ENCODE assay signal across 26 cellular contexts in the genomic region with DNA sequence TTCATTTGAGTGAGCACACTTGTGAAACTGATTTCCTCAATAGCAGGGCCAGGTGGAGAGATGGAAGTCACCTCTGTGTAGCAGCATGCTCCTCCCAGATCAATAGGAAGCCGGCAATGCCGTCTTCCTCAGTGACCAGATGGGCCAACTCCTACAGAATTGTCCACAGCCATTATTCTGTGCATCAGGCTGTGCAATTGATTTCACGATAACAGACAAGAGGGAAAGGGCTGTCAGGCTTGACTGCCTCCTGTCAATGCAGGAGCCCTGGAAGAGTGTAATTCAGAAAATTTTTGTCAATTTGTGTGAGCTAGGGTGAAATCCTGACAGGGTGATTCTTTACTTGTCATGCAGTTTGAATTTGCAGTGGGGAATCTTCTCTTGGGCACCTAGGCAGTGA.
A peak's percentile ranks its signal among the peaks of the same experiment; 100 is the strongest.
DNase-seq lines count a peak whose midpoint lies in the region; FAIRE-seq and TF ChIP-seq lines count a peak whose summit lies in the region.
"Had no signal": no experiment of that assay in that cellular context is flagged by ENCODE, and none has a peak within 500 bp of the region (broad histone marks: within the 10 kb centered on the region; RNA-seq: fewer than 3 reads in every experiment).

No MANE protein-coding gene starts in this region.

- H3K4me3 ChIP-seq in H1 (ENCODE audit: extremely low read depth in 1 of 4, insufficient read depth in 2 of 4, low read depth in 3 of 4, low read length in 4 of 4), result no peak overlapping the region
- H3K4me3 ChIP-seq: A549, MG63, PC-9, SK-N-MC had no signal

- no peak for TF ChIP-seq EP300 in H1 (IDR thresholded peaks at IDR 0.05; ENCODE audit: borderline replicate concordance in 1 of 2, low read depth in 2 of 2, low read length in 2 of 2)

- WGBS in H1 (ENCODE audit: extremely low coverage in 1 of 2, insufficient coverage in 1 of 2, insufficient read length in 1 of 2, insufficient replicate concordance in 2 of 2, low coverage in 1 of 2, low lambda C conversion rate in 2 of 2, missing lambda C conversion rate in 1 of 2), 2 experiments, result 95% methylated on average over 3 of the region's 3 CpGs; no CpG with 5 or more reads in 1 of the 2 experiments

- TF ChIP-seq RAD21 in H1 (IDR thresholded peaks at IDR 0.05 in 1 of 2, conservative IDR thresholded peaks at IDR 0.05 in 1 of 2; ENCODE audit: low read depth in 2 of 2, low read length in 2 of 2), result no peak

- H3K36me3 ChIP-seq in H1 (ENCODE audit: control insufficient read depth in 2 of 4, insufficient read depth in 4 of 4, low read length in 3 of 4), result no peaks in the 10 kb centered on the region
- H3K36me3 ChIP-seq: MG63 had no signal

- H3K23me2 ChIP-seq in H1 (ENCODE audit: low read depth, low read length), result no peaks in the 10 kb centered on the region

- FAIRE-seq in H1 (lab: Jason Lieb, UNC), result no peak
- FAIRE-seq: A549, GM12891, H54 had no signal

- H3K79me1 ChIP-seq in H1 (ENCODE audit: low read depth, low read length), result no peaks in the 10 kb centered on the region

- H3K79me2 ChIP-seq in H1 (ENCODE audit: control insufficient read depth in 1 of 2, insufficient read depth in 2 of 2, low read length in 2 of 2), result no peaks in the 10 kb centered on the region

- no peaks in the 10 kb centered on the region for H4K20me1 ChIP-seq in H1 (replicated peaks in 1 of 2; ENCODE audit: control insufficient read depth in 1 of 2, insufficient read depth in 2 of 2, low read length in 2 of 2)

- H3K18ac ChIP-seq in H1 (ENCODE audit: extremely low read depth, low read length), result no peak overlapping the region

- no peak overlapping the region for H4K8ac ChIP-seq in H1 (ENCODE audit: extremely low read depth, insufficient read depth, low read length)

- H2AK5ac ChIP-seq in H1 (ENCODE audit: low read depth, low read length), result no peak overlapping the region

- no peak overlapping the region for H2BK15ac ChIP-seq in H1 (ENCODE audit: low read length)

- H3K4me1 ChIP-seq in H1 (replicated peaks in 1 of 4; ENCODE audit: control insufficient read depth in 3 of 4, insufficient read depth in 4 of 4, low read length in 3 of 4), result no peaks in the 10 kb centered on the region
- H3K4me1 ChIP-seq: A549, Caco-2 had no signal

- no peak overlapping the region for H3K9ac ChIP-seq in H1 (replicated peaks in 1 of 4; ENCODE audit: extremely low read depth in 1 of 4, low read depth in 3 of 4, low read length in 3 of 4)

- no peak overlapping the region for H3K14ac ChIP-seq in H1 (ENCODE audit: insufficient read length)

- TF ChIP-seq CTCF in H1 (IDR thresholded peaks at IDR 0.05; ENCODE audit: control extremely low read depth in 1 of 3, insufficient read depth in 1 of 3, low read depth in 1 of 3, low read length in 3 of 3), result no peak

- no peak overlapping the region for H3K56ac ChIP-seq in H1 (replicated peaks; ENCODE audit: insufficient read length, low read depth, low read length)

- POLR2A ChIA-PET in H1 (lab: Charles Lee; ENCODE audit: partially characterized antibody), result no interaction called here

- H3K23ac ChIP-seq in H1 (ENCODE audit: insufficient read length), result no peak overlapping the region

- H3K4ac ChIP-seq in H1 (replicated peaks; ENCODE audit: insufficient read length, low read depth, low read length), result no peak overlapping the region

- H2AFZ ChIP-seq in H1 (ENCODE audit: low read length), result peak overlapping the region; percentile 83; the same call in 1 of the 2 replicates
- H2AFZ ChIP-seq: PC-9 had no signal

- no peak overlapping the region for H2BK12ac ChIP-seq in H1 (ENCODE audit: low read depth, low read length)

- H3K9me3 ChIP-seq in H1 (ENCODE audit: insufficient read depth in 2 of 2, low read depth in 1 of 2, low read length in 1 of 2), result no peaks in the 10 kb centered on the region; a peak in 1 of 4 replicates
- H3K9me3 ChIP-seq: Caco-2, MG63 had no signal

- no peak overlapping the region for H2BK120ac ChIP-seq in H1 (replicated peaks; ENCODE audit: low read depth, low read length)

- CTCF ChIA-PET in H1 (lab: Charles Lee; ENCODE audit: partially characterized antibody), result interaction anchor here (1.1 kb wide), 1 partner anchor 12 kb away, joined by 3 read pairs; no protein-coding TSS in a partner anchor

- no peak overlapping the region for H4K5ac ChIP-seq in H1 (ENCODE audit: insufficient read length, low read depth, low read length)

- no peak overlapping the region for H2BK5ac ChIP-seq in H1 (ENCODE audit: low read depth, low read length)

- no peak overlapping the region for H3K27ac ChIP-seq in H1 (ENCODE audit: low read depth, low read length)
- H3K27ac ChIP-seq: A549, C4-2B, PC-9, SK-N-MC had no signal

- no peak overlapping the region for H3K4me2 ChIP-seq in H1 (ENCODE audit: insufficient read depth in 1 of 2, low read depth in 2 of 2, low read length in 2 of 2)
- H3K4me2 ChIP-seq: A549, PC-9 had no signal

- no peak for TF ChIP-seq POLR2A in H1 (IDR thresholded peaks at IDR 0.05; ENCODE audit: control extremely low read depth in 1 of 2, low read depth in 2 of 2, low read length in 2 of 2)

- no peak overlapping the region for H4K91ac ChIP-seq in H1 (replicated peaks; ENCODE audit: insufficient read length, low read length)

- DNase-seq in NCI-H748 (lab: John Stamatoyannopoulos, UW; ENCODE audit: unreplicated experiment) (peak; percentile 58), NCI-H748 treated with DMSO at 0.1 percent for 48 hours (lab: John Stamatoyannopoulos, UW) (no peak), NCI-H146 (lab: John Stamatoyannopoulos, UW) (peak; percentile 84), H1 (ENCODE audit: low read depth in 1 of 2, low spot score in 2 of 2) (no peak), retina (peak; percentile 44), SHP77 treated with DMSO at 0.1 percent for 48 hours (lab: John Stamatoyannopoulos, UW) (no peak), NCI-H774 (lab: John Stamatoyannopoulos, UW) (no peak), NCI-H510A (lab: John Stamatoyannopoulos, UW) (no peak)
- DNase-seq: Caco-2; CD8-positive, alpha-beta T cell; DMS79 treated with DMSO at 0.1 percent for 48 hours; GF-D8; IMR-90; KG1; MG63; NCI-H1436; NCI-H1930; NCI-H526; PC-9; Right ventricle myocardium superior; RPMI8226 had no signal

- H2BK20ac ChIP-seq in H1 (ENCODE audit: low read length), result no peak overlapping the region

- H3K27me3 ChIP-seq in H1 (replicated peaks in 1 of 4; ENCODE audit: control insufficient read depth in 3 of 4, extremely low read depth in 1 of 4, insufficient read depth in 3 of 4, low read length in 3 of 4), result no peaks in the 10 kb centered on the region
- H3K27me3 ChIP-seq: MG63 had no signal

TF ChIP-seq in H1, 55 proteins besides CTCF, POLR2A, EP300 and RAD21:
- TF ChIP-seq TCF12 (IDR thresholded peaks at IDR 0.05; ENCODE audit: low read depth, low read length) (no peak), TBP (IDR thresholded peaks at IDR 0.05; ENCODE audit: low read depth, low read length) (no peak), CBX5 (IDR thresholded peaks at IDR 0.05; ENCODE audit: low read depth, low read length) (no peak), KDM4A (IDR thresholded peaks at IDR 0.05; ENCODE audit: low read depth, low read length, severe bottlenecking) (no peak), EGR1 (IDR thresholded peaks at IDR 0.05; ENCODE audit: borderline replicate concordance, low read depth, low read length) (no peak), TAF1 (IDR thresholded peaks at IDR 0.05; ENCODE audit: low read depth, low read length) (no peak), SIX5 (IDR thresholded peaks at IDR 0.05; ENCODE audit: low read depth, low read length) (no peak), GTF2F1 (IDR thresholded peaks at IDR 0.05; ENCODE audit: borderline replicate concordance, low read depth, low read length) (no peak), BCL11A (IDR thresholded peaks at IDR 0.05; ENCODE audit: low read depth in 2 of 2, low read length in 2 of 2) (no peak), TAF7 (optimal IDR thresholded peaks at IDR 0.05; ENCODE audit: borderline replicate concordance, low read depth, low read length) (no peak), ZNF274 (IDR thresholded peaks at IDR 0.05; ENCODE audit: borderline replicate concordance, extremely low read depth, low read length) (no peak), RFX5 (IDR thresholded peaks at IDR 0.05; ENCODE audit: borderline replicate concordance, low read depth, low read length) (no peak), SIN3A (conservative IDR thresholded peaks at IDR 0.05 in 1 of 2, IDR thresholded peaks at IDR 0.05 in 1 of 2; ENCODE audit: low read depth in 1 of 2, low read length in 2 of 2) (no peak), NRF1 (IDR thresholded peaks at IDR 0.05; ENCODE audit: low read depth, low read length) (no peak), GABPA (IDR thresholded peaks at IDR 0.05; ENCODE audit: borderline replicate concordance, insufficient read depth, low read length) (no peak), SIRT6 (IDR thresholded peaks at IDR 0.05; ENCODE audit: low read length) (no peak), SP1 (IDR thresholded peaks at IDR 0.05; ENCODE audit: low read depth, low read length) (no peak), SP2 (IDR thresholded peaks at IDR 0.05; ENCODE audit: low read length) (no peak), E2F6 (IDR thresholded peaks at IDR 0.05) (no peak)
- TF ChIP-seq, protein P1, sequence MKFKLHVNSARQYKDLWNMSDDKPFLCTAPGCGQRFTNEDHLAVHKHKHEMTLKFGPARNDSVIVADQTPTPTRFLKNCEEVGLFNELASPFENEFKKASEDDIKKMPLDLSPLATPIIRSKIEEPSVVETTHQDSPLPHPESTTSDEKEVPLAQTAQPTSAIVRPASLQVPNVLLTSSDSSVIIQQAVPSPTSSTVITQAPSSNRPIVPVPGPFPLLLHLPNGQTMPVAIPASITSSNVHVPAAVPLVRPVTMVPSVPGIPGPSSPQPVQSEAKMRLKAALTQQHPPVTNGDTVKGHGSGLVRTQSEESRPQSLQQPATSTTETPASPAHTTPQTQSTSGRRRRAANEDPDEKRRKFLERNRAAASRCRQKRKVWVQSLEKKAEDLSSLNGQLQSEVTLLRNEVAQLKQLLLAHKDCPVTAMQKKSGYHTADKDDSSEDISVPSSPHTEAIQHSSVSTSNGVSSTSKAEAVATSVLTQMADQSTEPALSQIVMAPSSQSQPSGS (IDR thresholded peaks at IDR 0.05; ENCODE audit: low read length), result no peak

Comparison
In these comparisons a context has a peak if more than half of its experiments do, and no peak if none do; other contexts are left out.
1. DNase-seq: peak in NCI-H748 (single experiment), NCI-H146 (single experiment) and retina (single experiment); none in NCI-H748 treated with DMSO at 0.1 percent for 48 hours (single experiment), H1 (0 of 2), SHP77 treated with DMSO at 0.1 percent for 48 hours (single experiment), NCI-H774 (single experiment) and NCI-H510A (single experiment).